Comparison of ENCODE assay signal across 28 cellular contexts in genomic region chr1:54837002-54837853, GRCh38. TPM values are rescaled to one million over a fixed set of nuclear protein-coding genes. Genes with fewer than 3 reads are reported as not detected.
A peak's percentile ranks its signal among the peaks of the same experiment; 100 is the strongest.
DNase-seq lines count a peak whose midpoint lies in the region; ATAC-seq and TF ChIP-seq lines count a peak whose summit lies in the region.
"Had no signal": no experiment of that assay in that cellular context is flagged by ENCODE, and none has a peak within 500 bp of the region (broad histone marks: within the 10 kb centered on the region; RNA-seq: fewer than 3 reads in every experiment).

No MANE protein-coding gene starts in this region.

- no peak overlapping the region for H2BK20ac ChIP-seq in IMR-90 (ENCODE audit: low read depth, low read length)

- H3K27ac ChIP-seq in IMR-90 (ENCODE audit: insufficient read depth, low read length) (no peak overlapping the region), vagina (no peak overlapping the region)
- H3K27ac ChIP-seq: HL-60, Peyer's patch, SJSA1 had no signal

- dilution Hi-C loops in IMR-90 (cut with HindIII; ENCODE audit: low sequenced_read_pairs, unreplicated experiment): no loop called here

- no peak overlapping the region for H3K18ac ChIP-seq in IMR-90 (ENCODE audit: low read depth, low read length)

- H4K5ac ChIP-seq in IMR-90 (ENCODE audit: low read depth, low read length): no peak overlapping the region

- TF ChIP-seq POLR2A in IMR-90 (IDR thresholded peaks at IDR 0.05; ENCODE audit: low read depth, low read length): no peak
- no peak for TF ChIP-seq POLR2A in vagina (IDR thresholded peaks at IDR 0.05)

- H4K91ac ChIP-seq in IMR-90 (ENCODE audit: insufficient read depth, low read depth, low read length): no peak overlapping the region

- no peak overlapping the region for H3K27ac Mint-ChIP-seq in osteocyte (ENCODE audit: unreplicated experiment)
- H3K27ac Mint-ChIP-seq: CD4-positive, alpha-beta memory T cell; GM23338; IgD-negative memory B cell had no signal

- TF ChIP-seq CTCF in IMR-90 (conservative IDR thresholded peaks at IDR 0.05; ENCODE audit: low read depth, low read length) (no peak), osteocyte (IDR thresholded peaks at IDR 0.05) (no peak), vagina (IDR thresholded peaks at IDR 0.05) (no peak)

- no peak overlapping the region for H3K4me2 ChIP-seq in IMR-90 (ENCODE audit: low read depth, low read length)
- H3K4me2 ChIP-seq: GM23338 had no signal

- H3K4me1 ChIP-seq in IMR-90 (ENCODE audit: control insufficient read depth, insufficient read depth, low read length) (no peaks in the 10 kb centered on the region), vagina (no peaks in the 10 kb centered on the region)
- H3K4me1 ChIP-seq: Caco-2, HAP-1, Peyer's patch, SJSA1 had no signal

- H2AK5ac ChIP-seq in IMR-90 (ENCODE audit: low read depth, low read length): no peak overlapping the region

- POLR2A ChIA-PET in IMR-90 (lab: Charles Lee; ENCODE audit: unreplicated experiment): no interaction called here

- H2AK9ac ChIP-seq in IMR-90 (replicated peaks; ENCODE audit: low read depth, low read length, poor library complexity): no peak overlapping the region

- no peak overlapping the region for H4K8ac ChIP-seq in IMR-90 (ENCODE audit: low read depth in 2 of 2, low read length in 2 of 2)

- no peaks in the 10 kb centered on the region for H3K36me3 Mint-ChIP-seq in osteocyte (ENCODE audit: unreplicated experiment)
- H3K36me3 Mint-ChIP-seq: CD4-positive, alpha-beta memory T cell; IgD-negative memory B cell had no signal

- BruUV-seq in IMR-90 (replicated peaks; lab: Mats Ljungman, UMichigan): no TSS peak

- ATAC-seq in IMR-90 (ENCODE audit: low read depth) (no peak), GM21447 (IDR thresholded peaks at IDR 0.05; ENCODE audit: unreplicated experiment) (no peak), HG03039 (IDR thresholded peaks at IDR 0.05; ENCODE audit: unreplicated experiment) (no peak)
- ATAC-seq: GM12878, GM23338 had no signal

- H3K27me3 ChIP-seq in IMR-90 (ENCODE audit: control insufficient read depth, insufficient read depth, low read length) (peaks cover 37% of the 10 kb centered on the region), vagina (no peaks in the 10 kb centered on the region)
- H3K27me3 ChIP-seq: Peyer's patch, SJSA1 had no signal

- H3K4me3 ChIP-seq in IMR-90 (ENCODE audit: insufficient read depth, low read depth, low read length): no peak overlapping the region
- no peak overlapping the region for H3K4me3 ChIP-seq in vagina
- H3K4me3 ChIP-seq: GM12878, GM23338, HAP-1, Peyer's patch, SJSA1 had no signal

- no peaks in the 10 kb centered on the region for H3K4me1 Mint-ChIP-seq in osteocyte (ENCODE audit: unreplicated experiment)
- H3K4me1 Mint-ChIP-seq: CD4-positive, alpha-beta memory T cell; IgD-negative memory B cell had no signal

- H3K9ac ChIP-seq in IMR-90 (ENCODE audit: low read depth, low read length): no peak overlapping the region

- H2BK15ac ChIP-seq in IMR-90 (ENCODE audit: low read depth, low read length): no peak overlapping the region

- no peak overlapping the region for H3K14ac ChIP-seq in IMR-90 (replicated peaks; ENCODE audit: low read depth, low read length)

- no peak overlapping the region for H3K56ac ChIP-seq in IMR-90 (ENCODE audit: extremely low read depth, insufficient read depth, low read length)

- no peak overlapping the region for H3K23ac ChIP-seq in IMR-90 (ENCODE audit: low read depth, low read length)

- no peaks in the 10 kb centered on the region for H3K79me1 ChIP-seq in IMR-90 (ENCODE audit: low read depth in 1 of 2, low read length in 2 of 2)

- H2BK5ac ChIP-seq in IMR-90 (ENCODE audit: low read depth, low read length, poor library complexity, severe bottlenecking): no peak overlapping the region

- H3K27me3 Mint-ChIP-seq in osteocyte (ENCODE audit: unreplicated experiment): peaks cover 22% of the 10 kb centered on the region
- H3K27me3 Mint-ChIP-seq: CD4-positive, alpha-beta memory T cell had no signal

- H2BK120ac ChIP-seq in IMR-90 (ENCODE audit: low read depth, low read length): no peak overlapping the region

- no peak for TF ChIP-seq RAD21 in IMR-90 (IDR thresholded peaks at IDR 0.05; ENCODE audit: low read length)

- no peak overlapping the region for H3K4me3 Mint-ChIP-seq in osteocyte (ENCODE audit: unreplicated experiment)
- H3K4me3 Mint-ChIP-seq: CD4-positive, alpha-beta memory T cell; GM23338; IgD-negative memory B cell had no signal

- CTCF ChIA-PET in IMR-90 (lab: Yijun Ruan, JAX): no interaction called here

- intact Hi-C loops in IMR-90 (cut with micrococcal nuclease): no loop called here
- intact Hi-C loops in vagina (cut with DNase I): no loop called here

- H3K36me3 ChIP-seq in IMR-90 (ENCODE audit: control insufficient read depth, insufficient read depth, low read length) (no peaks in the 10 kb centered on the region), vagina (no peaks in the 10 kb centered on the region)
- H3K36me3 ChIP-seq: HAP-1, Peyer's patch, SJSA1 had no signal

- peak overlapping the region; percentile 35 for H2AFZ ChIP-seq in IMR-90 (replicated peaks; ENCODE audit: low read length, poor library complexity)
- H2AFZ ChIP-seq: GM23338 had no signal

- 0 out of 2 replicates have a peak, but pooled peaks cover 2% of the 10 kb centered on the region for H3K9me3 ChIP-seq in IMR-90 (ENCODE audit: control insufficient read depth, insufficient read depth, low read length)
- no peaks in the 10 kb centered on the region for H3K9me3 ChIP-seq in vagina
- H3K9me3 ChIP-seq: Caco-2, HAP-1, Peyer's patch, SJSA1 had no signal

- no peak overlapping the region for H3K4ac ChIP-seq in IMR-90 (ENCODE audit: low read depth, low read length)

- no peak for DNase-seq in IMR-90
- peak; percentile 19 for DNase-seq in ecto neural progenitor cell (ENCODE audit: low spot score)
- DNase-seq in osteocyte (ENCODE audit: extremely low spot score, unreplicated experiment): peak; percentile 76
- peak; percentile 37 to 55 for DNase-seq in vagina (ENCODE audit: extremely low spot score in 2 of 2)
- DNase-seq in CD1c-positive myeloid dendritic cell (ENCODE audit: extremely low spot score): no peak
- DNase-seq: Caco-2; CD4-positive, alpha-beta memory T cell; DND-41; Karpas-422; MV-4-11; NCI-H1694; NCI-H2081; NCI-H2171; NCI-H345; NCI-H524; NCI-H774; NK-92 treated with Interleukin-12 subunit alpha and Interleukin-12 subunit beta, amount 100 ng/mL, for 24 hours; Peyer's patch had no signal

- in situ Hi-C loops in IMR-90 (cut with MboI; ENCODE audit: low sequenced_read_pairs): no loop called here

- no peaks in the 10 kb centered on the region for H3K9me1 ChIP-seq in IMR-90 (ENCODE audit: insufficient read depth, low read length)

- 92% methylated on average over 2 of the region's 6 CpGs; no CpG with 5 or more reads in 1 of the 2 experiments for WGBS in IMR-90 (ENCODE audit: extremely low coverage in 2 of 2, insufficient read length in 1 of 2), 2 experiments

- H4K20me1 ChIP-seq in IMR-90 (ENCODE audit: insufficient read depth, low read length): no peaks in the 10 kb centered on the region

- H3K9me3 Mint-ChIP-seq in osteocyte (ENCODE audit: unreplicated experiment): no peaks in the 10 kb centered on the region
- H3K9me3 Mint-ChIP-seq: CD4-positive, alpha-beta memory T cell; GM23338; IgD-negative memory B cell had no signal

TF ChIP-seq in IMR-90, 13 proteins besides CTCF, POLR2A, EP300 and RAD21:
- no peak for TF ChIP-seq MXI1 (IDR thresholded peaks at IDR 0.05; ENCODE audit: borderline replicate concordance, low read depth, low read length)
TF ChIP-seq in IMR-90: peak in this region for 0.

RNA-seq across cellular contexts. Expression of gene TTC22, which starts 36.1 kb away (rescaled TPM):
- not detected in 2 replicates for total RNA-seq in IMR-90 (2012; rRNA removed)
- not detected in 2 replicates for polyA plus RNA-seq in IMR-90 (2012; rRNA removed)
- not detected in 2 replicates for polyA plus RNA-seq in IMR-90 (2012; cell fraction: cytosol; rRNA removed)
- not detected in 2 replicates for polyA plus RNA-seq in IMR-90 (2012; cell fraction: nucleus; rRNA removed; ENCODE audit: low replicate concordance)
- total RNA-seq in osteocyte: not detected in 2 replicates
- total RNA-seq in vagina: 43.5 TPM
- total RNA-seq: HT1080, SJSA1 had no signal
- polyA plus RNA-seq: BJ had no signal

RNA-seq across cellular contexts. Expression of gene DHCR24, which starts 49.8 kb away (rescaled TPM):
- total RNA-seq in IMR-90 (2012; rRNA removed): 194 and 206 TPM in 2 replicates
- 117 and 130 TPM in 2 replicates for polyA plus RNA-seq in IMR-90 (2012; rRNA removed)
- 71.2 and 131 TPM in 2 replicates for polyA plus RNA-seq in IMR-90 (2012; cell fraction: cytosol; rRNA removed)
- 33.9 and 115 TPM in 2 replicates for polyA plus RNA-seq in IMR-90 (2012; cell fraction: nucleus; rRNA removed; ENCODE audit: low replicate concordance)
- 76.1 and 87.2 TPM in 2 replicates for total RNA-seq in osteocyte
- 141 TPM for total RNA-seq in vagina

Comparison
In these comparisons a context has a peak if more than half of its experiments do, and no peak if none do; other contexts are left out.
1. DNase-seq: peak in ecto neural progenitor cell (single experiment), osteocyte (single experiment) and vagina (2 of 2); none in IMR-90 (single experiment) and CD1c-positive myeloid dendritic cell (single experiment).
2. RNA of gene TTC22, which starts 36.1 kb away (total RNA-seq): 43.5 TPM in vagina (single experiment); not detected in IMR-90 and not detected in osteocyte; every median in the first group is over 10 times any median in the second.